In genomic region chr2:219278655-219279150, GRCh38 we compare ENCODE assay signal across 1 cellular context.
A peak's percentile ranks its signal among the peaks of the same experiment; 100 is the strongest.
TF ChIP-seq lines count a peak whose summit lies in the region.

No MANE protein-coding gene starts in this region.

TF ChIP-seq in endothelial cell of umbilical vein, 7 proteins besides CTCF, POLR2A, EP300 and RAD21:
- TF ChIP-seq FOS (IDR thresholded peaks at IDR 0.05; ENCODE audit: borderline replicate concordance, insufficient read depth, low read length) (peak; percentile 72), POLR2AphosphoS5 (IDR thresholded peaks at IDR 0.05; ENCODE audit: insufficient read depth, low read depth, low read length) (no peak)
